ENCODE assay signal across 7 cellular contexts in genomic region chr4:185205073-185205472, GRCh38. TPM values are rescaled to one million over a fixed set of nuclear protein-coding genes. Genes with fewer than 3 reads are reported as not detected.
DNase-seq lines count a peak whose midpoint lies in the region; ATAC-seq and TF ChIP-seq lines count a peak whose summit lies in the region.
"Not testable (repeated sequence)": the region's sequence is repeated elsewhere in the genome, so short reads cannot be mapped to it uniquely, and the experiment has no call there.

No MANE protein-coding gene starts in this region.

- H3K4me3 ChIP-seq in Karpas-422 (ENCODE audit: low read length) (peak overlapping the region; percentile 79), skeletal muscle satellite cell (ENCODE audit: low read length) (peak overlapping the region; percentile 80)

- H3K27ac Mint-ChIP-seq in Calu3 (ENCODE audit: unreplicated experiment); activated naive CD4-positive, alpha-beta T cell treated with anti-CD3 and anti-CD28 coated beads, Interleukin-2, amount 10 ng/mL, durations not matched to agents 7 days and 5 days; chondrocyte (ENCODE audit: unreplicated experiment): not testable (repeated sequence)
- peak overlapping the region; percentile 95 for H3K27ac Mint-ChIP-seq in memory B cell

- H3K27ac ChIP-seq in Karpas-422 (ENCODE audit: low read length), result peak overlapping the region; percentile 79
- peak overlapping the region; percentile 98 for H3K27ac ChIP-seq in VCaP

- H3K4me1 ChIP-seq in Karpas-422 (ENCODE audit: low read length) (peaks cover 42% of the 10 kb centered on the region), skeletal muscle satellite cell (ENCODE audit: control insufficient read depth, insufficient read depth, low read length) (peaks cover 36% of the 10 kb centered on the region)

- H2AFZ ChIP-seq in Karpas-422 (ENCODE audit: low read length), result peak overlapping the region; percentile 2; the same call in 1 of the 2 replicates

- peak overlapping the region; percentile 94 for H3K4me2 ChIP-seq in Karpas-422 (ENCODE audit: low read depth, low read length, poor library complexity, severe bottlenecking)
- H3K4me2 ChIP-seq in skeletal muscle satellite cell (ENCODE audit: low read length), result peak overlapping the region; percentile 82

- H4K20me1 ChIP-seq in Karpas-422 (ENCODE audit: insufficient read depth, low read depth, low read length), result not testable (repeated sequence)

- not testable (repeated sequence) for DNase-seq in Calu3; activated naive CD4-positive, alpha-beta T cell treated with anti-CD3 and anti-CD28 coated beads, Interleukin-2, amount 10 ng/mL, durations not matched to agents 7 days and 5 days; chondrocyte (ENCODE audit: low spot score); memory B cell (ENCODE audit: low spot score in 2 of 2)
- DNase-seq in Karpas-422, result peak; percentile 45

- not testable (repeated sequence) for H3K27me3 Mint-ChIP-seq in Calu3 (ENCODE audit: unreplicated experiment); chondrocyte (ENCODE audit: low read depth); memory B cell
- peaks cover 10% of the 10 kb centered on the region for H3K27me3 Mint-ChIP-seq in activated naive CD4-positive, alpha-beta T cell treated with anti-CD3 and anti-CD28 coated beads, Interleukin-2, amount 10 ng/mL, durations not matched to agents 7 days and 5 days

- BruUV-seq in Calu3 (replicated peaks; lab: Mats Ljungman, UMichigan), result not testable (repeated sequence)

- peak overlapping the region; percentile 80 for H3K9ac ChIP-seq in Karpas-422 (ENCODE audit: low read length)
- not testable (repeated sequence) for H3K9ac ChIP-seq in skeletal muscle satellite cell (ENCODE audit: low read depth, low read length)

- not testable (repeated sequence) for H3K9me3 ChIP-seq in Karpas-422 (ENCODE audit: low read length); skeletal muscle satellite cell (replicated peaks; ENCODE audit: low read length)

- H3K4me3 Mint-ChIP-seq in Calu3 (ENCODE audit: low read depth, unreplicated experiment) (peak overlapping the region; percentile 81), chondrocyte (ENCODE audit: unreplicated experiment) (peak overlapping the region; percentile 69), memory B cell (peak overlapping the region; percentile 97)
- peak overlapping the region; percentile 93 for H3K4me3 Mint-ChIP-seq in activated naive CD4-positive, alpha-beta T cell treated with anti-CD3 and anti-CD28 coated beads, Interleukin-2, amount 10 ng/mL, durations not matched to agents 7 days and 5 days

- H3K9me3 Mint-ChIP-seq in Calu3 (ENCODE audit: low read depth, unreplicated experiment); activated naive CD4-positive, alpha-beta T cell treated with anti-CD3 and anti-CD28 coated beads, Interleukin-2, amount 10 ng/mL, durations not matched to agents 7 days and 5 days; chondrocyte (ENCODE audit: low read depth); memory B cell: not testable (repeated sequence)

- intact Hi-C loops in Calu3 (cut with micrococcal nuclease; ENCODE audit: unreplicated experiment), result not testable (repeated sequence)

- H3K36me3 Mint-ChIP-seq in Calu3 (ENCODE audit: insufficient read depth, unreplicated experiment), result peaks cover 44% of the 10 kb centered on the region
- not testable (repeated sequence) for H3K36me3 Mint-ChIP-seq in activated naive CD4-positive, alpha-beta T cell treated with anti-CD3 and anti-CD28 coated beads, Interleukin-2, amount 10 ng/mL, durations not matched to agents 7 days and 5 days; chondrocyte (ENCODE audit: low read depth); memory B cell

- peaks cover 17% of the 10 kb centered on the region for H3K4me1 Mint-ChIP-seq in Calu3 (ENCODE audit: low read depth, unreplicated experiment)
- peaks cover 55% of the 10 kb centered on the region for H3K4me1 Mint-ChIP-seq in activated naive CD4-positive, alpha-beta T cell treated with anti-CD3 and anti-CD28 coated beads, Interleukin-2, amount 10 ng/mL, durations not matched to agents 7 days and 5 days
- H3K4me1 Mint-ChIP-seq in chondrocyte (ENCODE audit: low read depth), result peaks cover 51% of the 10 kb centered on the region
- peaks cover 27% of the 10 kb centered on the region for H3K4me1 Mint-ChIP-seq in memory B cell

- H3K36me3 ChIP-seq in Karpas-422 (ENCODE audit: insufficient read depth, low read length); skeletal muscle satellite cell (ENCODE audit: insufficient read depth, low read length): not testable (repeated sequence)

- not testable (repeated sequence) for TF ChIP-seq CTCF in Calu3 (IDR thresholded peaks at IDR 0.05; ENCODE audit: unreplicated experiment); VCaP (conservative IDR thresholded peaks at IDR 0.05); chondrocyte (IDR thresholded peaks at IDR 0.05)

- CTCF ChIA-PET in Calu3 (lab: Charles Lee), result not testable (repeated sequence)
- CTCF ChIA-PET in activated naive CD4-positive, alpha-beta T cell treated with anti-CD3 and anti-CD28 coated beads, Interleukin-2, amount 10 ng/mL, durations not matched to agents 7 days and 5 days (lab: Charles Lee), result interaction anchor here (1.0 to 1.2 kb wide), 2 partner anchors 38 to 61 kb away, joined by 3 to 4 read pairs; no protein-coding TSS in a partner anchor

- H3K79me2 ChIP-seq in Karpas-422 (ENCODE audit: low read length), result peaks cover 52% of the 10 kb centered on the region

- not testable (repeated sequence) for H3K9me2 ChIP-seq in Karpas-422 (replicated peaks; ENCODE audit: insufficient read depth, low read length)

- ATAC-seq in memory B cell (ENCODE audit: low read depth), result not testable (repeated sequence)

- not testable (repeated sequence) for H3K27me3 ChIP-seq in Karpas-422 (ENCODE audit: low read length); skeletal muscle satellite cell (ENCODE audit: control insufficient read depth, insufficient read depth, low read length)

RNA-seq across cellular contexts. Expression of gene CFAP97, which starts 1.3 kb away (rescaled TPM):
- total RNA-seq in Calu3 (2022) (36.9 and 38.4 TPM in 2 replicates), chondrocyte (48.5 to 53.1 TPM (median 50.1 TPM) in 3 replicates)
- total RNA-seq in Karpas-422 (2014; rRNA removed; shearing (Covaris generic); ENCODE audit: low replicate concordance), result 15.8 and 44.5 TPM in 2 replicates
- 44.6 and 51.5 TPM in 2 replicates for total RNA-seq in skeletal muscle satellite cell (2012; rRNA removed)

RNA-seq across cellular contexts. Expression of gene SNX25, which starts 4.3 kb away (rescaled TPM):
- 15.9 and 16.1 TPM in 2 replicates for total RNA-seq in Calu3 (2022)
- 39.2 and 50.5 TPM in 2 replicates for total RNA-seq in Karpas-422 (2014; rRNA removed; shearing (Covaris generic); ENCODE audit: low replicate concordance)
- 53.5 to 57.5 TPM (median 53.6 TPM) in 3 replicates for total RNA-seq in chondrocyte
- 18.6 and 19.0 TPM in 2 replicates for total RNA-seq in skeletal muscle satellite cell (2012; rRNA removed)
